21 cellular contexts compared by ENCODE assay signal in genomic region chr2:98561018-98561417, GRCh38. TPM values are rescaled to one million over a fixed set of nuclear protein-coding genes. Genes with fewer than 3 reads are reported as not detected.
A peak's percentile ranks its signal among the peaks of the same experiment; 100 is the strongest.
DNase-seq lines count a peak whose midpoint lies in the region; ATAC-seq and TF ChIP-seq lines count a peak whose summit lies in the region.
"Had no signal": no experiment of that assay in that cellular context is flagged by ENCODE, and none has a peak within 500 bp of the region (broad histone marks: within the 10 kb centered on the region; RNA-seq: fewer than 3 reads in every experiment).

No MANE protein-coding gene starts in this region.

- H3K4me1 Mint-ChIP-seq in central memory CD8-positive, alpha-beta T cell: peaks cover 19% of the 10 kb centered on the region
- H3K4me1 Mint-ChIP-seq in Caco-2 (ENCODE audit: low read depth, unreplicated experiment): no peaks in the 10 kb centered on the region
- H3K4me1 Mint-ChIP-seq: endodermal cell, GM23338 had no signal

- CTCF ChIA-PET in Caco-2 (lab: Charles Lee): no interaction called here

- no peak for ATAC-seq in left cardiac atrium
- no peak for ATAC-seq in central memory CD8-positive, alpha-beta T cell (replicated peaks; ENCODE audit: extremely low read depth, poor library complexity, severe bottlenecking)
- ATAC-seq: GM23338, lower lobe of right lung had no signal

- H2AK5ac ChIP-seq in trophoblast cell (ENCODE audit: low read length): no peak overlapping the region

- peaks cover 78% of the 10 kb centered on the region for H3K4me1 ChIP-seq in left ventricle myocardium inferior
- H3K4me1 ChIP-seq in rectal smooth muscle tissue (ENCODE audit: control insufficient read depth, insufficient read depth, low read length): peaks cover 34% of the 10 kb centered on the region
- H3K4me1 ChIP-seq in trophoblast cell (ENCODE audit: control insufficient read depth in 1 of 2, insufficient read depth in 2 of 2, low read length in 2 of 2): no peaks in the 10 kb centered on the region
- no peaks in the 10 kb centered on the region for H3K4me1 ChIP-seq in Caco-2
- H3K4me1 ChIP-seq: prostate gland, suprapubic skin had no signal

- H3K27ac ChIP-seq in left ventricle myocardium inferior (replicated peaks): peak overlapping the region; percentile 79
- H3K27ac ChIP-seq in rectal smooth muscle tissue (ENCODE audit: low read depth, low read length): peak overlapping the region; percentile 88
- no peak overlapping the region for H3K27ac ChIP-seq in trophoblast cell (ENCODE audit: low read depth, low read length)
- H3K27ac ChIP-seq: lower lobe of right lung, neutrophil, prostate gland, suprapubic skin had no signal

- H3K27me3 Mint-ChIP-seq in central memory CD8-positive, alpha-beta T cell: no peaks in the 10 kb centered on the region
- H3K27me3 Mint-ChIP-seq in Caco-2 (ENCODE audit: insufficient read depth, unreplicated experiment): no peaks in the 10 kb centered on the region
- H3K27me3 Mint-ChIP-seq: activated CD4-positive, alpha-beta T cell treated with anti-CD3 and anti-CD28 coated beads, Interleukin-2, amount 10 ng/mL, durations not matched to agents 7 days and 5 days had no signal

- no TSS peak for BruUV-seq in Caco-2 (replicated peaks; lab: Mats Ljungman, UMichigan)

- H3K9ac ChIP-seq in rectal smooth muscle tissue (ENCODE audit: low read length) (no peak overlapping the region), trophoblast cell (ENCODE audit: low read length) (no peak overlapping the region)

- H3K4me2 ChIP-seq in trophoblast cell (ENCODE audit: low read length): no peak overlapping the region
- H3K4me2 ChIP-seq: GM23338 had no signal

- H2BK5ac ChIP-seq in trophoblast cell (ENCODE audit: low read depth, low read length, poor library complexity): no peak overlapping the region

- no peak overlapping the region for H3K4me3 Mint-ChIP-seq in central memory CD8-positive, alpha-beta T cell
- H3K4me3 Mint-ChIP-seq in Caco-2 (ENCODE audit: unreplicated experiment): no peak overlapping the region
- H3K4me3 Mint-ChIP-seq: activated CD4-positive, alpha-beta T cell treated with anti-CD3 and anti-CD28 coated beads, Interleukin-2, amount 10 ng/mL, durations not matched to agents 7 days and 5 days; CD14-positive monocyte; endodermal cell; GM23338 had no signal

- H3K9me3 Mint-ChIP-seq in central memory CD8-positive, alpha-beta T cell: no peaks in the 10 kb centered on the region
- H3K9me3 Mint-ChIP-seq in Caco-2 (ENCODE audit: unreplicated experiment): no peaks in the 10 kb centered on the region
- H3K9me3 Mint-ChIP-seq: activated CD4-positive, alpha-beta T cell treated with anti-CD3 and anti-CD28 coated beads, Interleukin-2, amount 10 ng/mL, durations not matched to agents 7 days and 5 days; CD14-positive monocyte; endodermal cell; GM23338 had no signal

- peak overlapping the region; percentile 16 for H3K27ac Mint-ChIP-seq in central memory CD8-positive, alpha-beta T cell (ENCODE audit: low read depth)
- H3K27ac Mint-ChIP-seq in Caco-2 (ENCODE audit: unreplicated experiment): no peak overlapping the region

- peaks cover 41% of the 10 kb centered on the region for H3K36me3 Mint-ChIP-seq in central memory CD8-positive, alpha-beta T cell (ENCODE audit: insufficient read depth)
- H3K36me3 Mint-ChIP-seq in Caco-2 (ENCODE audit: insufficient read depth, unreplicated experiment): peaks cover 5% of the 10 kb centered on the region

- H3K36me3 ChIP-seq in left ventricle myocardium inferior (peaks cover 40% of the 10 kb centered on the region), rectal smooth muscle tissue (ENCODE audit: control insufficient read depth, insufficient read depth, low read length) (peaks cover 6% of the 10 kb centered on the region), trophoblast cell (ENCODE audit: control insufficient read depth in 1 of 2, insufficient read depth in 2 of 2, low read length in 2 of 2) (peaks cover 20 to 30% of the 10 kb centered on the region in 2 experiments), Caco-2 (ENCODE audit: control insufficient read depth, insufficient read depth, low read length) (no peaks in the 10 kb centered on the region; the same call in 1 of the 2 replicates)

- no peak for DNase-seq in left ventricle myocardium inferior
- DNase-seq in left cardiac atrium: no peak
- DNase-seq in central memory CD8-positive, alpha-beta T cell (ENCODE audit: low spot score in 2 of 2): no peak
- DNase-seq in cerebellum (ENCODE audit: low spot score): no peak
- DNase-seq in trophoblast cell: no peak
- DNase-seq in Caco-2: no peak
- DNase-seq: activated CD4-positive, alpha-beta T cell treated with anti-CD3 and anti-CD28 coated beads, Interleukin-2, amount 10 ng/mL, durations not matched to agents 7 days and 5 days; activated gamma-delta T cell; cortex of kidney; endodermal cell; lower lobe of right lung; NCI-H2081; stimulated activated CD8-positive, alpha-beta memory T cell treated with anti-CD3 and anti-CD28 coated beads, Interleukin-4, amount 100 ng/mL, for 48 hours; T1000 had no signal

- no peaks in the 10 kb centered on the region for H3K79me1 ChIP-seq in trophoblast cell (ENCODE audit: low read length)

- POLR2A ChIA-PET in Caco-2 (lab: Charles Lee): no interaction called here

- H3K23ac ChIP-seq in trophoblast cell (ENCODE audit: low read length): no peak overlapping the region

- no peak for TF ChIP-seq CTCF in left ventricle myocardium inferior (IDR thresholded peaks at IDR 0.05; ENCODE audit: borderline replicate concordance)
- TF ChIP-seq CTCF in Caco-2 (IDR thresholded peaks at IDR 0.05; ENCODE audit: insufficient read depth in 1 of 2, low read depth in 1 of 2, low read length in 1 of 2, severe bottlenecking in 1 of 2, unreplicated experiment in 1 of 2): no peak

- no CpG with 5 or more reads among the region's 9 CpGs for WGBS in trophoblast cell (ENCODE audit: extremely low coverage, insufficient coverage, insufficient read length)

- intact Hi-C loops in left ventricle myocardium inferior (cut with micrococcal nuclease): no loop called here
- intact Hi-C loops in left cardiac atrium (cut with DNase I): loop anchor here in 1 of 2 donors (5.0 kb wide), 2 partner anchors 46 to 54 kb away; partner anchors contain the start of genes COA5 and UNC50
- intact Hi-C loops in Caco-2 (cut with micrococcal nuclease; ENCODE audit: unreplicated experiment): no loop called here

- H3K14ac ChIP-seq in trophoblast cell (ENCODE audit: low read length): no peak overlapping the region

- no peak overlapping the region for H2BK12ac ChIP-seq in trophoblast cell (ENCODE audit: low read length)

- H3K79me2 ChIP-seq in trophoblast cell (ENCODE audit: control insufficient read depth, insufficient read depth, low read length, poor library complexity): no peaks in the 10 kb centered on the region

- no peaks in the 10 kb centered on the region for H3K9me3 ChIP-seq in left ventricle myocardium inferior (replicated peaks)
- H3K9me3 ChIP-seq in trophoblast cell (ENCODE audit: insufficient read depth, low read depth, low read length): no peaks in the 10 kb centered on the region
- no peaks in the 10 kb centered on the region for H3K9me3 ChIP-seq in Caco-2
- H3K9me3 ChIP-seq: gastrocnemius medialis, lower lobe of right lung, neutrophil, prostate gland, suprapubic skin had no signal

- H4K91ac ChIP-seq in trophoblast cell (ENCODE audit: low read depth, low read length): no peak overlapping the region

- H3K4me3 ChIP-seq in left ventricle myocardium inferior: no peak overlapping the region
- peak overlapping the region; percentile 18 for H3K4me3 ChIP-seq in rectal smooth muscle tissue (ENCODE audit: low read length)
- H3K4me3 ChIP-seq in trophoblast cell (ENCODE audit: low read depth, low read length): no peak overlapping the region
- no peak overlapping the region for H3K4me3 ChIP-seq in Caco-2 (ENCODE audit: low read depth, low read length)
- H3K4me3 ChIP-seq: gastrocnemius medialis, GM23338, lower lobe of right lung, prostate gland, suprapubic skin had no signal

- H3K4ac ChIP-seq in trophoblast cell (ENCODE audit: low read depth, low read length): no peak overlapping the region

- no peak overlapping the region for H4K8ac ChIP-seq in trophoblast cell (ENCODE audit: low read depth, low read length)

- H3K27me3 ChIP-seq in left ventricle myocardium inferior (ENCODE audit: low read depth): no peaks in the 10 kb centered on the region
- H3K27me3 ChIP-seq in rectal smooth muscle tissue (ENCODE audit: control insufficient read depth, insufficient read depth, low read length): no peaks in the 10 kb centered on the region
- H3K27me3 ChIP-seq in trophoblast cell (ENCODE audit: insufficient read depth, low read length): no peaks in the 10 kb centered on the region
- H3K27me3 ChIP-seq in Caco-2 (replicated peaks; ENCODE audit: control insufficient read depth, insufficient read depth, low read length): no peaks in the 10 kb centered on the region
- H3K27me3 ChIP-seq: gastrocnemius medialis, neutrophil, suprapubic skin had no signal

- no peak overlapping the region for H4K12ac ChIP-seq in trophoblast cell (ENCODE audit: low read depth, low read length)

- no peak overlapping the region for H3K18ac ChIP-seq in trophoblast cell (ENCODE audit: low read length)

- H2AFZ ChIP-seq in trophoblast cell (ENCODE audit: insufficient read depth, low read length, poor library complexity): no peak overlapping the region
- H2AFZ ChIP-seq: GM23338 had no signal

- H2BK120ac ChIP-seq in trophoblast cell (ENCODE audit: insufficient read depth, low read length, poor library complexity): no peak overlapping the region

RNA-seq across cellular contexts. Expression of gene COA5, which starts 47.3 kb away (rescaled TPM):
- total RNA-seq in left ventricle myocardium inferior (33.3 TPM), left cardiac atrium (10 to 100 TPM; 23.1 to 23.7 TPM), cerebellum (45.7 TPM), Caco-2 (2022) (35.7 TPM in 2 replicates)
- polyA plus RNA-seq in trophoblast cell (2013): 32.9 and 35.0 TPM in 2 replicates

RNA-seq across cellular contexts. Expression of gene UNC50, which starts 47.4 kb away (rescaled TPM):
- total RNA-seq in left ventricle myocardium inferior (32.0 TPM), left cardiac atrium (10 to 100 TPM; 28.3 to 33.7 TPM), cerebellum (29.1 TPM), Caco-2 (2022) (39.7 and 40.0 TPM in 2 replicates)
- polyA plus RNA-seq in trophoblast cell (2013): 58.4 and 66.1 TPM in 2 replicates
